Comparison of ENCODE assay signal across 18 cellular contexts in the genomic region with DNA sequence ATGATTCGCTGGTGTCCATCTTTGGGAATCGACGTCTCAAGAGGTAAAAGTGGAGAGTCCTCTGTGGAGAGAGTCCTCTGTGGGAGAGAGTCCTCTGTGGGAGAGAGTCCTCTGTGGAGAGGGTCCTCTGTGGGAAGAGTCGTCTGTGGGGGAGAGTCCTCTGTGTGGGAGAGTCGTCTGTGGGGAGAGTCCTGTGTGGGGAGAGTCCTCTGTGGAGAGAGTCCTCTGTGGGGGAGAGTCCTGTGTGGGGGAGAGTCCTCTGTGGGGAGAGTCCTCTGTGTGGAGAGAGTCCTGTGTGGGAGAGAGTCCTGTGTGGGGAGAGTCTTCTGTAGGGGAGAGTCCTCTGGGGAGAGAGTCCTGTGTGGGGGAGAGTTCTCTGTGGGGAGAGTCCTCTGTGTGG. TPM values are rescaled to one million over a fixed set of nuclear protein-coding genes. Genes with fewer than 3 reads are reported as not detected.
A peak's percentile ranks its signal among the peaks of the same experiment; 100 is the strongest.
DNase-seq lines count a peak whose midpoint lies in the region; ATAC-seq and TF ChIP-seq lines count a peak whose summit lies in the region.
"Had no signal": no experiment of that assay in that cellular context is flagged by ENCODE, and none has a peak within 500 bp of the region (broad histone marks: within the 10 kb centered on the region; RNA-seq: fewer than 3 reads in every experiment).

No MANE protein-coding gene starts in this region.

- H3K36me3 ChIP-seq in mucosa of stomach (ENCODE audit: control insufficient read depth, insufficient read depth, low read length), result peaks cover 6% of the 10 kb centered on the region
- peaks cover 0 to 5% of the 10 kb centered on the region in 2 donors for H3K36me3 ChIP-seq in thyroid gland

- TF ChIP-seq CTCF in MCF 10A (IDR thresholded peaks at IDR 0.05; ENCODE audit: unreplicated experiment) (no peak), thyroid gland (IDR thresholded peaks at IDR 0.05) (no peak)

- H3K27me3 ChIP-seq in mucosa of stomach (ENCODE audit: control insufficient read depth, insufficient read depth, low read length) (no peaks in the 10 kb centered on the region), thyroid gland (no peaks in the 10 kb centered on the region)

- no peaks in the 10 kb centered on the region for H3K27me3 Mint-ChIP-seq in T-helper 1 cell treated with Interleukin-12 subunit alpha and Interleukin-12 subunit beta and Interleukin-4 antibody, amounts not matched to agents 30 μg/mL and 1 μg/mL, for 36 hours (ENCODE audit: low read depth)
- no peaks in the 10 kb centered on the region for H3K27me3 Mint-ChIP-seq in MCF 10A (ENCODE audit: insufficient read depth, unreplicated experiment)

- H3K4me3 ChIP-seq in mucosa of stomach (ENCODE audit: low read length) (no peak overlapping the region), thyroid gland (replicated peaks in 1 of 3) (no peak overlapping the region)
- H3K4me3 ChIP-seq: mucosa of descending colon had no signal

- no peak overlapping the region for H3K4me3 Mint-ChIP-seq in T-helper 1 cell treated with Interleukin-12 subunit alpha and Interleukin-12 subunit beta and Interleukin-4 antibody, amounts not matched to agents 30 μg/mL and 1 μg/mL, for 36 hours
- H3K4me3 Mint-ChIP-seq in MCF 10A (ENCODE audit: unreplicated experiment), result peak overlapping the region; percentile 46

- H3K36me3 Mint-ChIP-seq in T-helper 1 cell treated with Interleukin-12 subunit alpha and Interleukin-12 subunit beta and Interleukin-4 antibody, amounts not matched to agents 30 μg/mL and 1 μg/mL, for 36 hours (ENCODE audit: low read depth), result peaks cover 23% of the 10 kb centered on the region
- H3K36me3 Mint-ChIP-seq in MCF 10A (ENCODE audit: insufficient read depth, unreplicated experiment), result peaks cover 38% of the 10 kb centered on the region

- H3K4me1 Mint-ChIP-seq in T-helper 1 cell treated with Interleukin-12 subunit alpha and Interleukin-12 subunit beta and Interleukin-4 antibody, amounts not matched to agents 30 μg/mL and 1 μg/mL, for 36 hours (ENCODE audit: low read depth), result peaks cover 22% of the 10 kb centered on the region
- H3K4me1 Mint-ChIP-seq in MCF 10A (ENCODE audit: insufficient read depth, unreplicated experiment), result peaks cover 40% of the 10 kb centered on the region

- TF ChIP-seq POLR2A in thyroid gland (IDR thresholded peaks at IDR 0.05), result no peak

- POLR2A ChIA-PET in MCF 10A (lab: Yijun Ruan, JAX), result interaction anchor here (1.0 to 5.6 kb wide), 5 partner anchors 12 to 35 kb away, joined by 3 to 285 read pairs (median 8); partner anchors contain the start of genes CCDC88B and ESRRA

- DNase-seq in T-helper 1 cell, result no peak
- no peak for DNase-seq in MCF 10A (ENCODE audit: unreplicated experiment)
- DNase-seq in thyroid gland, result no peak
- DNase-seq in NCI-H2227 treated with DMSO at 0.1 percent for 48 hours (lab: John Stamatoyannopoulos, UW), result no peak
- DNase-seq: activated CD4-positive, alpha-beta T cell treated with anti-CD3 and anti-CD28 coated beads for 48 hours; effector CD8-positive, alpha-beta T cell; foreskin melanocyte; GDM1; GOT3; Karpas-422; NCI-H1436 treated with DMSO at 0.1 percent for 48 hours; NCI-H446 treated with DMSO at 0.1 percent for 48 hours; retina had no signal

- peaks cover 45% of the 10 kb centered on the region for H3K4me1 ChIP-seq in mucosa of stomach (ENCODE audit: control insufficient read depth, insufficient read depth, low read length)
- peaks cover 15 to 51% of the 10 kb centered on the region in 2 donors for H3K4me1 ChIP-seq in thyroid gland

- H3K9me3 ChIP-seq in mucosa of stomach (ENCODE audit: control insufficient read depth, low read length) (no peaks in the 10 kb centered on the region), thyroid gland (no peaks in the 10 kb centered on the region)
- H3K9me3 ChIP-seq: mucosa of descending colon had no signal

- H3K9me3 Mint-ChIP-seq in T-helper 1 cell treated with Interleukin-12 subunit alpha and Interleukin-12 subunit beta and Interleukin-4 antibody, amounts not matched to agents 30 μg/mL and 1 μg/mL, for 36 hours, result no peaks in the 10 kb centered on the region
- no peaks in the 10 kb centered on the region for H3K9me3 Mint-ChIP-seq in MCF 10A (ENCODE audit: unreplicated experiment)

- ATAC-seq in GM18502 (IDR thresholded peaks at IDR 0.05; ENCODE audit: poor library complexity, unreplicated experiment) (no peak), GM19463 (IDR thresholded peaks at IDR 0.05; ENCODE audit: unreplicated experiment) (no peak)

- intact Hi-C loops in MCF 10A (cut with micrococcal nuclease) (no loop called here), thyroid gland (cut with DNase I) (no loop called here)

- whole genome bisulfite sequencing in thyroid gland, 2 donors, result 81 to 83% methylated on average over 5 of the region's 5 CpGs

- CTCF ChIA-PET in MCF 10A (lab: Yijun Ruan, JAX), result interaction anchor here (0.6 to 10.2 kb wide), 3 partner anchors 11 to 1724 kb away, joined by 3 to 148 read pairs (median 33); partner anchors contain the start of gene RPS6KA4

- BruUV-seq in MCF 10A (replicated peaks; lab: Mats Ljungman, UMichigan), result no TSS peak

- H3K27ac Mint-ChIP-seq in T-helper 1 cell treated with Interleukin-12 subunit alpha and Interleukin-12 subunit beta and Interleukin-4 antibody, amounts not matched to agents 30 μg/mL and 1 μg/mL, for 36 hours, result peak overlapping the region; percentile 35
- H3K27ac Mint-ChIP-seq in MCF 10A (ENCODE audit: low read depth, unreplicated experiment), result peak overlapping the region; percentile 93

- peak overlapping the region; percentile 54 for H3K9ac ChIP-seq in mucosa of stomach (ENCODE audit: low read length)

- H3K27ac ChIP-seq in thyroid gland, result peak overlapping the region; percentile 54 to 81 (median 72)

RNA-seq across cellular contexts. Expression of gene PRDX5, which starts 3.1 kb away (rescaled TPM):
- total RNA-seq in MCF 10A (2022) (274 and 302 TPM in 2 replicates), thyroid gland (100 to 1,000 TPM; 384 to 962 (median 653) TPM)

RNA-seq across cellular contexts. Expression of gene TRMT112, which starts 3.7 kb away (rescaled TPM):
- total RNA-seq in MCF 10A (2022) (284 and 354 TPM in 2 replicates), thyroid gland (100 to 1,000 TPM; 228 to 435 (median 237) TPM)

RNA-seq across cellular contexts. Expression of gene ESRRA, which starts 15.7 kb away (rescaled TPM):
- 52.0 and 63.4 TPM in 2 replicates for total RNA-seq in MCF 10A (2022)
- 10 to 100 TPM; 42.8 to 71.6 (median 58.3) TPM for total RNA-seq in thyroid gland

RNA-seq across cellular contexts. Expression of gene CCDC88B, which starts 19.0 kb away (rescaled TPM):
- total RNA-seq in MCF 10A (2022), result 4.2 and 6.0 TPM in 2 replicates
- total RNA-seq in thyroid gland, result 1 to 10 TPM; 2.8 to 7.0 (median 3.6) TPM

RNA-seq across cellular contexts. Expression of gene CATSPERZ, which starts 20.9 kb away (rescaled TPM):
- total RNA-seq in MCF 10A (2022), result 0.68 TPM in 1 of 2 replicates, not detected in the other
- total RNA-seq in thyroid gland, result 1 to 10 TPM in 2 of 4 donors, not detected in 2; 1.0 to 3.1 TPM
- total RNA-seq: mucosa of descending colon had no signal
